In genomic region chr11:69475866-69476714, GRCh38 we compare ENCODE assay signal across 2 cellular contexts.
TF ChIP-seq lines count a peak whose summit lies in the region.

No MANE protein-coding gene starts in this region.

TF ChIP-seq in GM23338, 12 proteins besides CTCF, POLR2A, EP300 and RAD21:
- TF ChIP-seq JUNB (IDR thresholded peaks at IDR 0.05; ENCODE audit: unreplicated experiment) (no peak), ZNF114 (CRISPR knock-in tag; IDR thresholded peaks at IDR 0.05) (no peak), CREB1 (CRISPR knock-in tag; IDR thresholded peaks at IDR 0.05; ENCODE audit: low read depth) (0 out of 2 replicates have a peak, but pooled peaks have one; percentile 4), ZNF462 (CRISPR knock-in tag; IDR thresholded peaks at IDR 0.05) (no peak), NANOG (IDR thresholded peaks at IDR 0.05; ENCODE audit: borderline replicate concordance) (no peak), EZH2phosphoT487 (IDR thresholded peaks at IDR 0.05; ENCODE audit: unreplicated experiment) (no peak), STAT1 (IDR thresholded peaks at IDR 0.05; ENCODE audit: unreplicated experiment) (no peak)

TF ChIP-seq in H1, 55 proteins besides CTCF, POLR2A, EP300 and RAD21:
- no peak for TF ChIP-seq ZNF274 (IDR thresholded peaks at IDR 0.05; ENCODE audit: borderline replicate concordance, extremely low read depth, low read length)
- peak; percentile 64 for TF ChIP-seq E2F6 (IDR thresholded peaks at IDR 0.05)
- TF ChIP-seq RXRA (IDR thresholded peaks at IDR 0.05; ENCODE audit: insufficient read depth, low read depth, low read length), result 0 out of 2 replicates have a peak, but pooled peaks have one; percentile 82
- TF ChIP-seq HDAC6 (IDR thresholded peaks at IDR 0.05; ENCODE audit: low read depth, low read length), result no peak
- no peak for TF ChIP-seq MAFK (IDR thresholded peaks at IDR 0.05; ENCODE audit: low read depth, low read length)
- TF ChIP-seq SRF (IDR thresholded peaks at IDR 0.05; ENCODE audit: low read depth, low read length), result no peak
- no peak for TF ChIP-seq ASH2L (IDR thresholded peaks at IDR 0.05; ENCODE audit: low read length)
- TF ChIP-seq TEAD4 (IDR thresholded peaks at IDR 0.05; ENCODE audit: low read depth, low read length), result no peak
- no peak for TF ChIP-seq CBX5 (IDR thresholded peaks at IDR 0.05; ENCODE audit: low read depth, low read length)
- TF ChIP-seq CHD7 (IDR thresholded peaks at IDR 0.05; ENCODE audit: insufficient replicate concordance, low read length), result no peak
- TF ChIP-seq SP2 (IDR thresholded peaks at IDR 0.05; ENCODE audit: low read length), result no peak
- no peak for TF ChIP-seq TBP (IDR thresholded peaks at IDR 0.05; ENCODE audit: low read depth, low read length)
- TF ChIP-seq RFX5 (IDR thresholded peaks at IDR 0.05; ENCODE audit: borderline replicate concordance, low read depth, low read length), result no peak
- TF ChIP-seq SUZ12 (IDR thresholded peaks at IDR 0.05; ENCODE audit: low read length), result no peak
- TF ChIP-seq BCL11A (IDR thresholded peaks at IDR 0.05; ENCODE audit: low read depth in 2 of 2, low read length in 2 of 2), result no peak
- peak; percentile 67; the same call in 1 of the 2 replicates for TF ChIP-seq POU5F1 (IDR thresholded peaks at IDR 0.05; ENCODE audit: low read depth, low read length)
- peak; percentile 76 for TF ChIP-seq MAX (IDR thresholded peaks at IDR 0.05)
- TF ChIP-seq TCF12 (IDR thresholded peaks at IDR 0.05; ENCODE audit: low read depth, low read length), result no peak
- TF ChIP-seq ATF3 (IDR thresholded peaks at IDR 0.05; ENCODE audit: insufficient read depth, low read depth, low read length), result no peak
- peak; percentile 36; the same call in 1 of the 2 replicates for TF ChIP-seq CEBPB (IDR thresholded peaks at IDR 0.05; ENCODE audit: low read depth, low read length)
- no peak for TF ChIP-seq BACH1 (IDR thresholded peaks at IDR 0.05; ENCODE audit: low read length)
